Comparison of ENCODE assay signal across 26 cellular contexts in genomic region chr17:46201491-46201890, GRCh38.
"Had no signal": no experiment of that assay in that cellular context is flagged by ENCODE, and none has a peak within 500 bp of the region (broad histone marks: within the 10 kb centered on the region; RNA-seq: fewer than 3 reads in every experiment).

No MANE protein-coding gene starts in this region.

- H3K9me3 Mint-ChIP-seq: dendritic cell treated with granulocyte-macrophage colony-stimulating factor and Interleukin-4, amounts not matched to agents 40 ng/mL and 50 ng/mL, for 4 days; natural killer cell had no signal

- H3K9me3 ChIP-seq: gastrocnemius medialis, left lung, pancreas, suprapubic skin had no signal

- H3K4me1 ChIP-seq: suprapubic skin had no signal

- H3K36me3 ChIP-seq: gastrocnemius medialis, left lung, pancreas, suprapubic skin had no signal

- H3K27ac ChIP-seq: epithelial cell of prostate, gastrocnemius medialis, left lung, suprapubic skin had no signal

- H3K4me1 Mint-ChIP-seq: endodermal cell had no signal

- ATAC-seq: esophagus mucosa; gastrocnemius medialis; left cardiac atrium; left lung; natural killer cell; sciatic nerve; stimulated activated naive CD8-positive, alpha-beta T cell treated with anti-CD3 and anti-CD28 coated beads, Interleukin-15, amount 100 ng/mL, for 72 hours had no signal

- H3K27me3 Mint-ChIP-seq: dendritic cell treated with granulocyte-macrophage colony-stimulating factor and Interleukin-4, amounts not matched to agents 40 ng/mL and 50 ng/mL, for 4 days; progenitor cell of endocrine pancreas; stimulated activated naive CD8-positive, alpha-beta T cell treated with anti-CD3 and anti-CD28 coated beads, Interleukin-15, amount 100 ng/mL, for 72 hours; type B pancreatic cell had no signal

- H3K27ac Mint-ChIP-seq: dendritic cell treated with granulocyte-macrophage colony-stimulating factor and Interleukin-4, amounts not matched to agents 40 ng/mL and 50 ng/mL, for 4 days; natural killer cell; stimulated activated naive CD8-positive, alpha-beta T cell treated with anti-CD3 and anti-CD28 coated beads, Interleukin-15, amount 100 ng/mL, for 72 hours; type B pancreatic cell had no signal

- DNase-seq: effector CD8-positive, alpha-beta T cell; endodermal cell; foreskin fibroblast; gastrocnemius medialis; kidney; left cardiac atrium; left lung; mesendoderm; natural killer cell; occipital lobe; pancreas; stimulated activated CD4-positive, alpha-beta T cell treated with anti-CD3 and anti-CD28 coated beads, Interleukin-12 subunit alpha, Interleukin-12 subunit beta, amount 100 ng/mL, for 4 hours; stimulated activated CD4-positive, alpha-beta T cell treated with anti-CD3 and anti-CD28 coated beads, Interleukin-1b, Interleukin-23, amount 100 ng/mL, for 48 hours; stimulated activated CD4-positive, alpha-beta T cell treated with anti-CD3 and anti-CD28 coated beads, Interleukin-4, amount 100 ng/mL, for 1 hour; stimulated activated CD8-positive, alpha-beta memory T cell treated with anti-CD3 and anti-CD28 coated beads, Interleukin-4, amount 100 ng/mL, for 48 hours; stimulated activated naive CD4-positive, alpha-beta T cell; stimulated activated naive CD8-positive, alpha-beta T cell treated with anti-CD3 and anti-CD28 coated beads, Interleukin-15, amount 100 ng/mL, for 72 hours had no signal

- H3K27me3 ChIP-seq: gastrocnemius medialis, left lung, pancreas, suprapubic skin had no signal

- FAIRE-seq: colon, kidney, pancreas had no signal

- H3K4me2 ChIP-seq: smooth muscle cell had no signal

- H3K36me3 Mint-ChIP-seq: natural killer cell had no signal

- H3K4me3 Mint-ChIP-seq: dendritic cell treated with granulocyte-macrophage colony-stimulating factor and Interleukin-4, amounts not matched to agents 40 ng/mL and 50 ng/mL, for 4 days; endodermal cell; natural killer cell; stimulated activated naive CD8-positive, alpha-beta T cell treated with anti-CD3 and anti-CD28 coated beads, Interleukin-15, amount 100 ng/mL, for 72 hours; type B pancreatic cell had no signal

- H3K4me3 ChIP-seq: gastrocnemius medialis, left lung, pancreas, suprapubic skin had no signal
